8 cellular contexts compared by ENCODE assay signal in the genomic region with DNA sequence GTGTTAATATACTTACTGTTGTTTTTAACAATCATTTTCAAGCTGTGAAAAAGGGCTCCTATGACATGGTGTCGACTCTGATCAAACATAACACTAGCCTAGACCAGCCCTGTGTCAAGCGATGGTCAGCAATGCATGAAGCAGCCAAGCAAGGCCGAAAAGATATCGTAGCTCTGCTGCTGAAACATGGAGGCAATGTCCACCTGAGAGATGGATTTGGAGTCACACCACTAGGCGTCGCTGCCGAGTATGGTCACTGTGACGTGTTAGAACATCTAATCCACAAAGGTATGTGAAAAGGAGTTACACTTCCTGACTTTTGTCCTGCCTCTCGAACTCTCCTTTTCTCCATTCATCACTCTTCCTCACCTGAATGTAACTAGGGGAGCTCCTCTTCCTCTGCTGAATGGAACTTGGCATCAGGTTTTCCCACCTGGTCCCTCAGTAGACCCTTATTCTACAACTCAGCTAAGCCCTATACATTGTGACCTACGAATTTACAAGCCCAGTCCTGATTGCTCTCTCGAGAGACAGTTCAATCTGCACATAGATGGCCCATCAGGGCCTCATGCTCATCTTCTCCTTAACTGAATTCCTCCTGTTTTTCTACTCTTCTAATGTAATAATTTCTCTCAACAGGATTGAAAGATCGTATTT. TPM values are rescaled to one million over a fixed set of nuclear protein-coding genes. Genes with fewer than 3 reads are reported as not detected.
DNase-seq lines count a peak whose midpoint lies in the region; ATAC-seq lines count a peak whose summit lies in the region.

No MANE protein-coding gene starts in this region.

- no peaks in the 10 kb centered on the region for H3K4me1 Mint-ChIP-seq in activated naive CD8-positive, alpha-beta T cell treated with anti-CD3 and anti-CD28 coated beads for 36 hours

- DNase-seq in AG08395 (ENCODE audit: low spot score), result peak; percentile 19
- DNase-seq in RPMI7951 (ENCODE audit: low read depth), result peak; percentile 68
- DNase-seq in activated naive CD8-positive, alpha-beta T cell treated with anti-CD3 and anti-CD28 coated beads for 36 hours, result peak; percentile 59
- peak; percentile 48 for DNase-seq in left lobe of liver (ENCODE audit: low spot score)
- peak; percentile 41 for DNase-seq in stimulated activated CD8-positive, alpha-beta memory T cell treated with anti-CD3 and anti-CD28 coated beads, Interleukin-7, amount 100 ng/mL, for 24 hours (ENCODE audit: low read depth)
- no peak for DNase-seq in NCI-H2107 treated with DMSO at 0.1 percent for 48 hours (lab: John Stamatoyannopoulos, UW; ENCODE audit: unreplicated experiment)

- no peak overlapping the region for H3K27ac Mint-ChIP-seq in activated naive CD8-positive, alpha-beta T cell treated with anti-CD3 and anti-CD28 coated beads for 36 hours

- peaks cover 5% of the 10 kb centered on the region for H3K27me3 Mint-ChIP-seq in activated naive CD8-positive, alpha-beta T cell treated with anti-CD3 and anti-CD28 coated beads for 36 hours

- no peaks in the 10 kb centered on the region for H3K36me3 Mint-ChIP-seq in activated naive CD8-positive, alpha-beta T cell treated with anti-CD3 and anti-CD28 coated beads for 36 hours

- H3K9me3 Mint-ChIP-seq in activated naive CD8-positive, alpha-beta T cell treated with anti-CD3 and anti-CD28 coated beads for 36 hours, result no peaks in the 10 kb centered on the region

- H3K4me3 Mint-ChIP-seq in activated naive CD8-positive, alpha-beta T cell treated with anti-CD3 and anti-CD28 coated beads for 36 hours, result no peak overlapping the region

- ATAC-seq in GM18907 (IDR thresholded peaks at IDR 0.05; ENCODE audit: unreplicated experiment) (peak; percentile 91), HG03066 (IDR thresholded peaks at IDR 0.05; ENCODE audit: low read depth, unreplicated experiment) (peak; percentile 90), left lobe of liver (peak; percentile 35)

RNA-seq across cellular contexts. Expression of a gene that starts 23.0 kb away (rescaled TPM):
- total RNA-seq in RPMI7951 (2014; rRNA removed; shearing (Covaris generic)), result 0.12 TPM in 1 of 2 replicates, not detected in the other
- not detected for total RNA-seq in activated naive CD8-positive, alpha-beta T cell treated with anti-CD3 and anti-CD28 coated beads for 36 hours
- total RNA-seq in left lobe of liver, result not detected

RNA-seq across cellular contexts. Expression of a gene that starts 31.0 kb away (rescaled TPM):
- not detected in 2 replicates for total RNA-seq in RPMI7951 (2014; rRNA removed; shearing (Covaris generic))
- not detected for total RNA-seq in activated naive CD8-positive, alpha-beta T cell treated with anti-CD3 and anti-CD28 coated beads for 36 hours
- total RNA-seq in left lobe of liver, result 0.10 TPM

Comparison
In these comparisons a context has a peak if more than half of its experiments do, and no peak if none do; other contexts are left out.
1. ATAC-seq: peak in every context shown above with its lines; median percentile 91 in GM18907; 90 in HG03066; 35 in left lobe of liver.